In the genomic region with DNA sequence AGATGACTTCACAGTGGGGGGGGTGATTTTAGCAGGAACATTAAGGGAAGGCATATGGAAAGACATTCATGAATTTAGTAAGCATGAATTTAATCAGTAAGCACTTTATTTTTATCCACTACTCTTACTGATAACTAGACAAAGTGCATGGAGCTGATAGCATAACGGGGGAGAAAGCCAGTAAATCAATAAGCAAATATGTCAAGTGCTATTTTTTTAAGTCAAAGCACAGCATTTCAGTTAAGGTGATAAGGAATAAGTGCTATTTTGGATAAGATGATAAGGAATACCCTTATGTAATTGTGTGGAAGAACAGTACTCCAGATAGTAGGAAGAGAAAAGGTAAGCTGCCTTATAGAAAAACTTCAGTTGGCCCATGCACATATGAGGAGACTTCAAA, we compare ENCODE assay signal across 22 cellular contexts.
"Had no signal": no experiment of that assay in that cellular context is flagged by ENCODE, and none has a peak within 500 bp of the region (broad histone marks: within the 10 kb centered on the region; RNA-seq: fewer than 3 reads in every experiment).

No MANE protein-coding gene starts in this region.

- H3K79me2 ChIP-seq: hepatocyte had no signal

- H3K4me1 ChIP-seq: colonic mucosa, esophagus muscularis mucosa, gastroesophageal sphincter, heart left ventricle, left lung, lower lobe of right lung had no signal

- H3K4me2 ChIP-seq: hepatocyte had no signal

- H3K27me3 ChIP-seq: colonic mucosa, dorsolateral prefrontal cortex, esophagus muscularis mucosa, foreskin keratinocyte, gastroesophageal sphincter, heart left ventricle, hepatocyte, left lung had no signal

- H3K36me3 ChIP-seq: colonic mucosa, esophagus muscularis mucosa, gastroesophageal sphincter, heart left ventricle, left lung, lower lobe of right lung had no signal

- H3K27ac ChIP-seq: colonic mucosa, dorsolateral prefrontal cortex, esophagus muscularis mucosa, foreskin keratinocyte, gastroesophageal sphincter, heart left ventricle, hepatocyte, left lung, lower lobe of right lung had no signal

- ATAC-seq: foreskin keratinocyte; gastroesophageal sphincter; heart left ventricle; left cardiac atrium; left lung; left ventricle myocardium superior; lower lobe of right lung; mucosa of descending colon; naive thymus-derived CD8-positive, alpha-beta T cell had no signal

- DNase-seq: colonic mucosa; cortex of kidney; dorsolateral prefrontal cortex; effector CD4-positive, alpha-beta T cell; effector memory CD4-positive, alpha-beta T cell; foreskin keratinocyte; heart left ventricle; hypothalamus; immature natural killer cell; islet precursor cell; kidney; left cardiac atrium; left lung; left ventricle myocardium superior; lower lobe of right lung; mesenchymal stem cell; mucosa of descending colon; naive B cell; naive thymus-derived CD8-positive, alpha-beta T cell had no signal

- H3K4me3 ChIP-seq: colonic mucosa, dorsolateral prefrontal cortex, esophagus muscularis mucosa, gastroesophageal sphincter, heart left ventricle, hepatocyte, left lung, lower lobe of right lung, mucosa of descending colon had no signal
